2 cellular contexts compared by ENCODE assay signal in the genomic region with DNA sequence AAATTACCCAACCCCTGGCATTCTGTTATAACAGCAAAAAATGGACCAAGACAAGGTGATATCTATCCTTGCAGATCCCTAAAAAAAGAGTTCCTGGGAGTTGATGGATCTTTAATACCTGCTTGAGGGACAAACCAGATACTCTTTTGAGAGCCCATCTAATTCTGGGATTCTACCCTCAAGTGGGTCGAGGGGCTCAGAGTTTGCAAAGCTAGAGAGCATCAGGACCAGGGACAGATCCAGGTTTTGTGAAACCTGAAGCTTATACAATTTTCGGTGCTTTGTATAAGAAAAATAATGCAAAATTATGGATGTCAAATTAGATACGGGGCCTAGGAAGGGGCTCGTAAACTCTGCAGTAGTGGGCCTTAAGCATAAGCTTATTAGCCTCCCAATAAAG.
TF ChIP-seq lines count a peak whose summit lies in the region.

No MANE protein-coding gene starts in this region.

TF ChIP-seq in SK-N-SH, 30 proteins besides CTCF, POLR2A, EP300 and RAD21 (continued from another document):
- TF ChIP-seq, protein P1, sequence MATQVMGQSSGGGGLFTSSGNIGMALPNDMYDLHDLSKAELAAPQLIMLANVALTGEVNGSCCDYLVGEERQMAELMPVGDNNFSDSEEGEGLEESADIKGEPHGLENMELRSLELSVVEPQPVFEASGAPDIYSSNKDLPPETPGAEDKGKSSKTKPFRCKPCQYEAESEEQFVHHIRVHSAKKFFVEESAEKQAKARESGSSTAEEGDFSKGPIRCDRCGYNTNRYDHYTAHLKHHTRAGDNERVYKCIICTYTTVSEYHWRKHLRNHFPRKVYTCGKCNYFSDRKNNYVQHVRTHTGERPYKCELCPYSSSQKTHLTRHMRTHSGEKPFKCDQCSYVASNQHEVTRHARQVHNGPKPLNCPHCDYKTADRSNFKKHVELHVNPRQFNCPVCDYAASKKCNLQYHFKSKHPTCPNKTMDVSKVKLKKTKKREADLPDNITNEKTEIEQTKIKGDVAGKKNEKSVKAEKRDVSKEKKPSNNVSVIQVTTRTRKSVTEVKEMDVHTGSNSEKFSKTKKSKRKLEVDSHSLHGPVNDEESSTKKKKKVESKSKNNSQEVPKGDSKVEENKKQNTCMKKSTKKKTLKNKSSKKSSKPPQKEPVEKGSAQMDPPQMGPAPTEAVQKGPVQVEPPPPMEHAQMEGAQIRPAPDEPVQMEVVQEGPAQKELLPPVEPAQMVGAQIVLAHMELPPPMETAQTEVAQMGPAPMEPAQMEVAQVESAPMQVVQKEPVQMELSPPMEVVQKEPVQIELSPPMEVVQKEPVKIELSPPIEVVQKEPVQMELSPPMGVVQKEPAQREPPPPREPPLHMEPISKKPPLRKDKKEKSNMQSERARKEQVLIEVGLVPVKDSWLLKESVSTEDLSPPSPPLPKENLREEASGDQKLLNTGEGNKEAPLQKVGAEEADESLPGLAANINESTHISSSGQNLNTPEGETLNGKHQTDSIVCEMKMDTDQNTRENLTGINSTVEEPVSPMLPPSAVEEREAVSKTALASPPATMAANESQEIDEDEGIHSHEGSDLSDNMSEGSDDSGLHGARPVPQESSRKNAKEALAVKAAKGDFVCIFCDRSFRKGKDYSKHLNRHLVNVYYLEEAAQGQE (IDR thresholded peaks at IDR 0.05; ENCODE audit: low read depth, low read length), result peak; percentile 87
- TF ChIP-seq EZH2phosphoT487 (IDR thresholded peaks at IDR 0.05; ENCODE audit: borderline replicate concordance, low read depth) (no peak), TCF12 (IDR thresholded peaks at IDR 0.05) (no peak), MXI1 (IDR thresholded peaks at IDR 0.05; ENCODE audit: low read depth, low read length) (no peak)
- TF ChIP-seq, protein P2, sequence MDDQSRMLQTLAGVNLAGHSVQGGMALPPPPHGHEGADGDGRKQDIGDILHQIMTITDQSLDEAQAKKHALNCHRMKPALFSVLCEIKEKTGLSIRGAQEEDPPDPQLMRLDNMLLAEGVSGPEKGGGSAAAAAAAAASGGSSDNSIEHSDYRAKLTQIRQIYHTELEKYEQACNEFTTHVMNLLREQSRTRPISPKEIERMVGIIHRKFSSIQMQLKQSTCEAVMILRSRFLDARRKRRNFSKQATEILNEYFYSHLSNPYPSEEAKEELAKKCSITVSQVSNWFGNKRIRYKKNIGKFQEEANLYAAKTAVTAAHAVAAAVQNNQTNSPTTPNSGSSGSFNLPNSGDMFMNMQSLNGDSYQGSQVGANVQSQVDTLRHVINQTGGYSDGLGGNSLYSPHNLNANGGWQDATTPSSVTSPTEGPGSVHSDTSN (IDR thresholded peaks at IDR 0.05), result no peak

TF ChIP-seq in SK-N-SH treated with all-trans-retinoic acid at 6 μM for 48 hours, 23 proteins besides CTCF, POLR2A, EP300 and RAD21 (continued from another document):
- TF ChIP-seq, protein P3, sequence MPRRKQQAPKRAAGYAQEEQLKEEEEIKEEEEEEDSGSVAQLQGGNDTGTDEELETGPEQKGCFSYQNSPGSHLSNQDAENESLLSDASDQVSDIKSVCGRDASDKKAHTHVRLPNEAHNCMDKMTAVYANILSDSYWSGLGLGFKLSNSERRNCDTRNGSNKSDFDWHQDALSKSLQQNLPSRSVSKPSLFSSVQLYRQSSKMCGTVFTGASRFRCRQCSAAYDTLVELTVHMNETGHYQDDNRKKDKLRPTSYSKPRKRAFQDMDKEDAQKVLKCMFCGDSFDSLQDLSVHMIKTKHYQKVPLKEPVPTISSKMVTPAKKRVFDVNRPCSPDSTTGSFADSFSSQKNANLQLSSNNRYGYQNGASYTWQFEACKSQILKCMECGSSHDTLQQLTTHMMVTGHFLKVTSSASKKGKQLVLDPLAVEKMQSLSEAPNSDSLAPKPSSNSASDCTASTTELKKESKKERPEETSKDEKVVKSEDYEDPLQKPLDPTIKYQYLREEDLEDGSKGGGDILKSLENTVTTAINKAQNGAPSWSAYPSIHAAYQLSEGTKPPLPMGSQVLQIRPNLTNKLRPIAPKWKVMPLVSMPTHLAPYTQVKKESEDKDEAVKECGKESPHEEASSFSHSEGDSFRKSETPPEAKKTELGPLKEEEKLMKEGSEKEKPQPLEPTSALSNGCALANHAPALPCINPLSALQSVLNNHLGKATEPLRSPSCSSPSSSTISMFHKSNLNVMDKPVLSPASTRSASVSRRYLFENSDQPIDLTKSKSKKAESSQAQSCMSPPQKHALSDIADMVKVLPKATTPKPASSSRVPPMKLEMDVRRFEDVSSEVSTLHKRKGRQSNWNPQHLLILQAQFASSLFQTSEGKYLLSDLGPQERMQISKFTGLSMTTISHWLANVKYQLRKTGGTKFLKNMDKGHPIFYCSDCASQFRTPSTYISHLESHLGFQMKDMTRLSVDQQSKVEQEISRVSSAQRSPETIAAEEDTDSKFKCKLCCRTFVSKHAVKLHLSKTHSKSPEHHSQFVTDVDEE (CRISPR knock-in tag; IDR thresholded peaks at IDR 0.05), result no peak
- TF ChIP-seq BACH2 (CRISPR knock-in tag; IDR thresholded peaks at IDR 0.05; ENCODE audit: borderline replicate concordance) (no peak), ZC3H10 (CRISPR knock-in tag; IDR thresholded peaks at IDR 0.05) (no peak), ESRRG (CRISPR knock-in tag; IDR thresholded peaks at IDR 0.05) (no peak), SNAI2 (CRISPR knock-in tag; IDR thresholded peaks at IDR 0.05) (no peak), ZFP3 (CRISPR knock-in tag; IDR thresholded peaks at IDR 0.05) (no peak), ZNF8 (CRISPR knock-in tag; IDR thresholded peaks at IDR 0.05) (no peak), ZFP30 (CRISPR knock-in tag; IDR thresholded peaks at IDR 0.05) (no peak), ISL1 (CRISPR knock-in tag; IDR thresholded peaks at IDR 0.05) (no peak), ZNF565 (CRISPR knock-in tag; conservative IDR thresholded peaks at IDR 0.05; ENCODE audit: low read depth) (no peak), ZNF70 (CRISPR knock-in tag; IDR thresholded peaks at IDR 0.05) (no peak), OSR1 (CRISPR knock-in tag; IDR thresholded peaks at IDR 0.05) (no peak), CSDC2 (CRISPR knock-in tag; IDR thresholded peaks at IDR 0.05) (no peak), TOX (CRISPR knock-in tag; IDR thresholded peaks at IDR 0.05; ENCODE audit: borderline replicate concordance) (no peak), PPARA (CRISPR knock-in tag; IDR thresholded peaks at IDR 0.05; ENCODE audit: borderline replicate concordance) (no peak), TCF4 (CRISPR knock-in tag; IDR thresholded peaks at IDR 0.05; ENCODE audit: borderline replicate concordance) (no peak)
- TF ChIP-seq, protein P4, sequence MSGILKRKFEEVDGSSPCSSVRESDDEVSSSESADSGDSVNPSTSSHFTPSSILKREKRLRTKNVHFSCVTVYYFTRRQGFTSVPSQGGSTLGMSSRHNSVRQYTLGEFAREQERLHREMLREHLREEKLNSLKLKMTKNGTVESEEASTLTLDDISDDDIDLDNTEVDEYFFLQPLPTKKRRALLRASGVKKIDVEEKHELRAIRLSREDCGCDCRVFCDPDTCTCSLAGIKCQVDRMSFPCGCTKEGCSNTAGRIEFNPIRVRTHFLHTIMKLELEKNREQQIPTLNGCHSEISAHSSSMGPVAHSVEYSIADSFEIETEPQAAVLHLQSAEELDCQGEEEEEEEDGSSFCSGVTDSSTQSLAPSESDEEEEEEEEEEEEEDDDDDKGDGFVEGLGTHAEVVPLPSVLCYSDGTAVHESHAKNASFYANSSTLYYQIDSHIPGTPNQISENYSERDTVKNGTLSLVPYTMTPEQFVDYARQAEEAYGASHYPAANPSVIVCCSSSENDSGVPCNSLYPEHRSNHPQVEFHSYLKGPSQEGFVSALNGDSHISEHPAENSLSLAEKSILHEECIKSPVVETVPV (CRISPR knock-in tag; IDR thresholded peaks at IDR 0.05), result no peak
- TF ChIP-seq, protein P5, sequence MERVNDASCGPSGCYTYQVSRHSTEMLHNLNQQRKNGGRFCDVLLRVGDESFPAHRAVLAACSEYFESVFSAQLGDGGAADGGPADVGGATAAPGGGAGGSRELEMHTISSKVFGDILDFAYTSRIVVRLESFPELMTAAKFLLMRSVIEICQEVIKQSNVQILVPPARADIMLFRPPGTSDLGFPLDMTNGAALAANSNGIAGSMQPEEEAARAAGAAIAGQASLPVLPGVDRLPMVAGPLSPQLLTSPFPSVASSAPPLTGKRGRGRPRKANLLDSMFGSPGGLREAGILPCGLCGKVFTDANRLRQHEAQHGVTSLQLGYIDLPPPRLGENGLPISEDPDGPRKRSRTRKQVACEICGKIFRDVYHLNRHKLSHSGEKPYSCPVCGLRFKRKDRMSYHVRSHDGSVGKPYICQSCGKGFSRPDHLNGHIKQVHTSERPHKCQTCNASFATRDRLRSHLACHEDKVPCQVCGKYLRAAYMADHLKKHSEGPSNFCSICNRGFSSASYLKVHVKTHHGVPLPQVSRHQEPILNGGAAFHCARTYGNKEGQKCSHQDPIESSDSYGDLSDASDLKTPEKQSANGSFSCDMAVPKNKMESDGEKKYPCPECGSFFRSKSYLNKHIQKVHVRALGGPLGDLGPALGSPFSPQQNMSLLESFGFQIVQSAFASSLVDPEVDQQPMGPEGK (CRISPR knock-in tag; IDR thresholded peaks at IDR 0.05; ENCODE audit: borderline replicate concordance), result no peak
- TF ChIP-seq, protein P6, sequence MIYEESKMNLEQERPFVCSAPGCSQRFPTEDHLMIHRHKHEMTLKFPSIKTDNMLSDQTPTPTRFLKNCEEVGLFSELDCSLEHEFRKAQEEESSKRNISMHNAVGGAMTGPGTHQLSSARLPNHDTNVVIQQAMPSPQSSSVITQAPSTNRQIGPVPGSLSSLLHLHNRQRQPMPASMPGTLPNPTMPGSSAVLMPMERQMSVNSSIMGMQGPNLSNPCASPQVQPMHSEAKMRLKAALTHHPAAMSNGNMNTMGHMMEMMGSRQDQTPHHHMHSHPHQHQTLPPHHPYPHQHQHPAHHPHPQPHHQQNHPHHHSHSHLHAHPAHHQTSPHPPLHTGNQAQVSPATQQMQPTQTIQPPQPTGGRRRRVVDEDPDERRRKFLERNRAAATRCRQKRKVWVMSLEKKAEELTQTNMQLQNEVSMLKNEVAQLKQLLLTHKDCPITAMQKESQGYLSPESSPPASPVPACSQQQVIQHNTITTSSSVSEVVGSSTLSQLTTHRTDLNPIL (CRISPR knock-in tag; IDR thresholded peaks at IDR 0.05; ENCODE audit: low read depth), result no peak
